ENCODE assay signal across 10 cellular contexts in the genomic region with DNA sequence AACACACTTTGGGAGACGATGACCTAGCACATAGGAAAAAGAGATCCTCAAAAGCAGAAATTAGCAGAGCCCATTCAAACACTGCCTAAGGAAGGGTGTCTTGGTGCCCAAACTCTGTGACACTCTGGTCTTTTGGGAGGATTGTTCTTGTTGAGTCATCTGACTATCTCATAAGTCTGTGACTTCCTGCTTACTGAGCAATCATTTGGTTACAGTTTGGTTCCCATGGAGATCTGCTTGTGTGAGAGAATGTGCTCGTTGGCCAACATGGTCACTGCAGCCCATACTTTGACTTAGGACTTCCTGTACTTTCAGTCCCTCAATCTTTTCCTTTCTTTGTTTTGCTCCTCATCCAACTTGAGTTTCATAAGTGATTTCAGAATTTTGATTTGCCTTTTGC.
DNase-seq lines count a peak whose midpoint lies in the region; ATAC-seq, FAIRE-seq and TF ChIP-seq lines count a peak whose summit lies in the region.
"Had no signal": no experiment of that assay in that cellular context is flagged by ENCODE, and none has a peak within 500 bp of the region (broad histone marks: within the 10 kb centered on the region; RNA-seq: fewer than 3 reads in every experiment).

No MANE protein-coding gene starts in this region.

- intact Hi-C loops in activated T-helper 2 cell treated with anti-CD3 and anti-CD28 coated beads, Interferon-gamma antibody, Interleukin-2, Interleukin-4, amounts not matched to agents 10 μg/mL and 5 μg/mL and 100 μg/mL, durations not matched to agents 14 hours and 24 hours and 36 hours (cut with micrococcal nuclease) = no loop called here

- no peaks in the 10 kb centered on the region for H3K4me1 Mint-ChIP-seq in activated T-helper 2 cell treated with anti-CD3 and anti-CD28 coated beads, Interferon-gamma antibody, Interleukin-2, Interleukin-4, amounts not matched to agents 10 μg/mL and 5 μg/mL and 100 μg/mL, durations not matched to agents 14 hours and 24 hours and 36 hours (ENCODE audit: low read depth)

- TF ChIP-seq POLR2A in H54 (IDR thresholded peaks at IDR 0.05; ENCODE audit: low read depth, low read length) = no peak

- TF ChIP-seq CTCF in right atrium auricular region (IDR thresholded peaks at IDR 0.05) = no peak

- H3K27me3 ChIP-seq in ACC112 (ENCODE audit: insufficient read depth, low read length) = no peaks in the 10 kb centered on the region
- no peaks in the 10 kb centered on the region for H3K27me3 ChIP-seq in SJSA1 (replicated peaks)
- H3K27me3 ChIP-seq in right atrium auricular region = no peaks in the 10 kb centered on the region

- H3K27ac ChIP-seq in ACC112 (ENCODE audit: low read depth, low read length) (peak overlapping the region; percentile 81), SJSA1 (peak overlapping the region; percentile 68), right atrium auricular region (peak overlapping the region in 1 of 2 donors; percentile 37)

- H3K9me3 Mint-ChIP-seq in activated T-helper 2 cell treated with anti-CD3 and anti-CD28 coated beads, Interferon-gamma antibody, Interleukin-2, Interleukin-4, amounts not matched to agents 10 μg/mL and 5 μg/mL and 100 μg/mL, durations not matched to agents 14 hours and 24 hours and 36 hours = no peaks in the 10 kb centered on the region

- H3K4me3 Mint-ChIP-seq in activated T-helper 2 cell treated with anti-CD3 and anti-CD28 coated beads, Interferon-gamma antibody, Interleukin-2, Interleukin-4, amounts not matched to agents 10 μg/mL and 5 μg/mL and 100 μg/mL, durations not matched to agents 14 hours and 24 hours and 36 hours (ENCODE audit: low read depth) = no peak overlapping the region

- no peak for ATAC-seq in HG03135 (IDR thresholded peaks at IDR 0.05; ENCODE audit: unreplicated experiment)
- ATAC-seq in GM21825 (IDR thresholded peaks at IDR 0.05; ENCODE audit: unreplicated experiment) = no peak
- ATAC-seq in HG02571 (IDR thresholded peaks at IDR 0.05; ENCODE audit: unreplicated experiment) = no peak

- DNase-seq in H54 (ENCODE audit: insufficient read length, low spot score) = no peak
- peak in 1 of 2 experiments; percentile 44 for DNase-seq in SJSA1 (ENCODE audit: low read depth in 1 of 2, low spot score in 2 of 2)
- DNase-seq in right atrium auricular region (ENCODE audit: low spot score) = peak; percentile 74
- DNase-seq in activated T-helper 2 cell treated with anti-CD3 and anti-CD28 coated beads, Interferon-gamma antibody, Interleukin-2, Interleukin-4, amounts not matched to agents 10 μg/mL and 5 μg/mL and 100 μg/mL, durations not matched to agents 14 hours and 24 hours and 36 hours (ENCODE audit: low spot score) = no peak
- DNase-seq: activated CD8-positive, alpha-beta memory T cell treated with anti-CD3 and anti-CD28 coated beads for 24 hours had no signal

- H3K27me3 Mint-ChIP-seq in activated T-helper 2 cell treated with anti-CD3 and anti-CD28 coated beads, Interferon-gamma antibody, Interleukin-2, Interleukin-4, amounts not matched to agents 10 μg/mL and 5 μg/mL and 100 μg/mL, durations not matched to agents 14 hours and 24 hours and 36 hours (ENCODE audit: low read depth) = no peaks in the 10 kb centered on the region

- H2AFZ ChIP-seq in ACC112 (ENCODE audit: low read length, unreplicated experiment) = peak overlapping the region; percentile 89

- H3K36me3 Mint-ChIP-seq in activated T-helper 2 cell treated with anti-CD3 and anti-CD28 coated beads, Interferon-gamma antibody, Interleukin-2, Interleukin-4, amounts not matched to agents 10 μg/mL and 5 μg/mL and 100 μg/mL, durations not matched to agents 14 hours and 24 hours and 36 hours (ENCODE audit: low read depth) = no peaks in the 10 kb centered on the region

- peak overlapping the region; percentile 21; the same call in 1 of the 2 replicates for H3K4me3 ChIP-seq in ACC112 (ENCODE audit: low read depth, low read length)
- no peak overlapping the region for H3K4me3 ChIP-seq in SJSA1
- H3K4me3 ChIP-seq in right atrium auricular region = no peak overlapping the region

- FAIRE-seq in H54 (lab: Jason Lieb, UNC) = peak; percentile 90
- FAIRE-seq: islet of Langerhans had no signal

- H3K4me1 ChIP-seq in ACC112 (ENCODE audit: control insufficient read depth, insufficient read depth, low read length, unreplicated experiment) = peaks cover 20% of the 10 kb centered on the region
- H3K4me1 ChIP-seq in SJSA1 (replicated peaks) = peaks cover 47% of the 10 kb centered on the region
- H3K4me1 ChIP-seq in right atrium auricular region = no peaks in the 10 kb centered on the region

- H3K9me3 ChIP-seq in SJSA1 (replicated peaks) = peaks cover 4% of the 10 kb centered on the region; the same call in 1 of the 2 replicates
- H3K9me3 ChIP-seq in right atrium auricular region = no peaks in the 10 kb centered on the region

- no peak overlapping the region for H3K27ac Mint-ChIP-seq in activated T-helper 2 cell treated with anti-CD3 and anti-CD28 coated beads, Interferon-gamma antibody, Interleukin-2, Interleukin-4, amounts not matched to agents 10 μg/mL and 5 μg/mL and 100 μg/mL, durations not matched to agents 14 hours and 24 hours and 36 hours

- no peaks in the 10 kb centered on the region for H3K79me2 ChIP-seq in ACC112 (ENCODE audit: control insufficient read depth, insufficient read depth, low read length, unreplicated experiment)

- H3K36me3 ChIP-seq in ACC112 (ENCODE audit: insufficient read depth, low read length) (no peaks in the 10 kb centered on the region), SJSA1 (no peaks in the 10 kb centered on the region), right atrium auricular region (no peaks in the 10 kb centered on the region)
